In the genomic region with DNA sequence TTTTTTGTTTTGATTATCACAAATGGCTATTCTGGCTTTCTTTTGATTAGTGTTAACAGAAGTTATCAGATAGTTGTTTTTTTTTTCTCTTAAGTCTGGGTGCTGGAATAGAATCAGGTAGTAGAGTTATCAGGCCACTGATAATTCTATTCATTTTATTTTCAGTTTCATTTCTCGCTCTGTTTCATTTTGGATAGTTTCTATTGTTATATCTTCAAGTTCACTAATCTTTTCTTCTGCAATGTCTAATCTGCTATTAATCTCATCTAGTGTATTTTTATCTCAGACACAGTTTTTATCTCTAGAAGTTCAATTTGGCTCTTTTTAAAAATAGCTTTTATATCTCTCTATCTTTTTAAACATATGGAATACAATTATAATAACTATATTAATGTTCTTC, we compare ENCODE assay signal across 7 cellular contexts.
"Had no signal": no experiment of that assay in that cellular context is flagged by ENCODE, and none has a peak within 500 bp of the region (broad histone marks: within the 10 kb centered on the region; RNA-seq: fewer than 3 reads in every experiment).

No MANE protein-coding gene starts in this region.

- ATAC-seq: GM12878 had no signal

- DNase-seq: GDM1, GF-D8 had no signal

- H3K4me3 ChIP-seq: GM12878 had no signal

- FAIRE-seq: G401.6, GM12878, GM12891, GM12892, GM19239 had no signal
